In genomic region chr5:80055491-80056170, GRCh38 we compare ENCODE assay signal across 1 cellular context.
TF ChIP-seq lines count a peak whose summit lies in the region.

No MANE protein-coding gene starts in this region.

TF ChIP-seq in HEK293, 187 proteins besides CTCF, POLR2A, EP300 and RAD21 (continued from another document):
- TF ChIP-seq KLF17 (tag by site-specific recombination; IDR thresholded peaks at IDR 0.05) (no peak), SCRT1 (tag by site-specific recombination; IDR thresholded peaks at IDR 0.05; ENCODE audit: borderline replicate concordance) (0 out of 2 replicates have a peak, but pooled peaks have one; percentile 29), ZNF624 (tag by site-specific recombination; IDR thresholded peaks at IDR 0.05) (no peak), ZNF398 (tag by site-specific recombination; IDR thresholded peaks at IDR 0.05) (no peak), EGR2 (tag by site-specific recombination; IDR thresholded peaks at IDR 0.05; ENCODE audit: low read depth) (no peak), KLF1 (tag by site-specific recombination; IDR thresholded peaks at IDR 0.05) (no peak), ZNF2 (tag by site-specific recombination; IDR thresholded peaks at IDR 0.05) (no peak)
